In genomic region chr2:1662606-1663180, GRCh38 we compare ENCODE assay signal across 23 cellular contexts.
"Had no signal": no experiment of that assay in that cellular context is flagged by ENCODE, and none has a peak within 500 bp of the region (broad histone marks: within the 10 kb centered on the region; RNA-seq: fewer than 3 reads in every experiment).

No MANE protein-coding gene starts in this region.

- ATAC-seq: activated CD8-positive, alpha-beta T cell treated with anti-CD3 and anti-CD28 coated beads for 36 hours; activated naive CD8-positive, alpha-beta T cell treated with anti-CD3 and anti-CD28 coated beads, Interleukin-2, amount 50 U/mL, for 24 hours; left lung; naive thymus-derived CD4-positive, alpha-beta T cell; upper lobe of right lung had no signal

- H3K27me3 ChIP-seq: left lung, neutrophil, upper lobe of right lung had no signal

- H3K27ac Mint-ChIP-seq: activated B cell treated with CpG ODN at 0.5 μM for 24 hours; activated CD8-positive, alpha-beta T cell treated with anti-CD3 and anti-CD28 coated beads for 36 hours; activated naive CD4-positive, alpha-beta T cell treated with anti-CD3 and anti-CD28 coated beads, Interleukin-2, amount 10 ng/mL, durations not matched to agents 7 days and 5 days; activated naive CD8-positive, alpha-beta T cell treated with anti-CD3 and anti-CD28 coated beads, Interleukin-2, amount 50 U/mL, for 24 hours; activated T-helper 2 cell treated with anti-CD3 and anti-CD28 coated beads, Interferon-gamma antibody, Interleukin-2, Interleukin-4, amounts not matched to agents 10 μg/mL and 5 μg/mL and 100 μg/mL, durations not matched to agents 14 hours and 24 hours and 36 hours; memory B cell; naive thymus-derived CD4-positive, alpha-beta T cell; stimulated activated naive CD8-positive, alpha-beta T cell treated with anti-CD3 and anti-CD28 coated beads, Interleukin-15, Interleukin-2, amounts not matched to agents 100 ng/mL and 50 ng/mL, for 24 hours had no signal

- H3K4me1 Mint-ChIP-seq: activated B cell treated with CpG ODN at 0.5 μM for 24 hours; activated naive CD4-positive, alpha-beta T cell treated with anti-CD3 and anti-CD28 coated beads, Interleukin-2, amount 10 ng/mL, durations not matched to agents 7 days and 5 days; activated naive CD8-positive, alpha-beta T cell treated with anti-CD3 and anti-CD28 coated beads, Interleukin-2, amount 50 U/mL, for 24 hours; brain had no signal

- FAIRE-seq: colon, frontal cortex, kidney, small intestine had no signal

- DNase-seq: activated B cell treated with CpG ODN at 0.5 μM for 24 hours; activated CD4-positive, alpha-beta T cell treated with anti-CD3 and anti-CD28 coated beads for 48 hours; activated CD8-positive, alpha-beta T cell treated with anti-CD3 and anti-CD28 coated beads for 36 hours; activated naive CD4-positive, alpha-beta T cell treated with anti-CD3 and anti-CD28 coated beads, Interleukin-2, amount 10 ng/mL, durations not matched to agents 7 days and 5 days; activated naive CD8-positive, alpha-beta T cell treated with anti-CD3 and anti-CD28 coated beads, Interleukin-2, amount 50 U/mL, for 24 hours; activated T-cell treated with anti-CD3 and anti-CD28 coated beads, Interleukin-2, amount 50 U/mL, for 1 hour; anterior cingulate cortex; central memory CD4-positive, alpha-beta T cell; erythroblast; kidney; naive thymus-derived CD4-positive, alpha-beta T cell; small intestine; stimulated activated CD4-positive, alpha-beta T cell treated with anti-CD3 and anti-CD28 coated beads, Interleukin-15, amount 100 ng/mL, for 24 hours; stimulated activated CD4-positive, alpha-beta T cell treated with anti-CD3 and anti-CD28 coated beads, Interleukin-2, amount 100 ng/mL, for 48 hours; upper lobe of right lung had no signal

- H3K4me3 Mint-ChIP-seq: activated B cell treated with CpG ODN at 0.5 μM for 24 hours; activated CD8-positive, alpha-beta T cell treated with anti-CD3 and anti-CD28 coated beads for 36 hours; activated naive CD4-positive, alpha-beta T cell treated with anti-CD3 and anti-CD28 coated beads, Interleukin-2, amount 10 ng/mL, durations not matched to agents 7 days and 5 days; activated naive CD8-positive, alpha-beta T cell treated with anti-CD3 and anti-CD28 coated beads, Interleukin-2, amount 50 U/mL, for 24 hours; brain; memory B cell; naive thymus-derived CD4-positive, alpha-beta T cell; stimulated activated naive CD8-positive, alpha-beta T cell treated with anti-CD3 and anti-CD28 coated beads, Interleukin-15, Interleukin-2, amounts not matched to agents 100 ng/mL and 50 ng/mL, for 24 hours had no signal

- H3K27ac ChIP-seq: left lung, neutrophil, upper lobe of right lung had no signal

- H3K36me3 ChIP-seq: neutrophil had no signal

- H3K36me3 Mint-ChIP-seq: activated naive CD4-positive, alpha-beta T cell treated with anti-CD3 and anti-CD28 coated beads, Interleukin-2, amount 10 ng/mL, durations not matched to agents 7 days and 5 days; memory B cell; naive thymus-derived CD4-positive, alpha-beta T cell had no signal

- H3K9me3 Mint-ChIP-seq: activated B cell treated with CpG ODN at 0.5 μM for 24 hours; activated CD8-positive, alpha-beta T cell treated with anti-CD3 and anti-CD28 coated beads for 36 hours; activated naive CD4-positive, alpha-beta T cell treated with anti-CD3 and anti-CD28 coated beads, Interleukin-2, amount 10 ng/mL, durations not matched to agents 7 days and 5 days; activated naive CD8-positive, alpha-beta T cell treated with anti-CD3 and anti-CD28 coated beads, Interleukin-2, amount 50 U/mL, for 24 hours; activated T-helper 2 cell treated with anti-CD3 and anti-CD28 coated beads, Interferon-gamma antibody, Interleukin-2, Interleukin-4, amounts not matched to agents 10 μg/mL and 5 μg/mL and 100 μg/mL, durations not matched to agents 14 hours and 24 hours and 36 hours; brain; memory B cell; stimulated activated naive CD8-positive, alpha-beta T cell treated with anti-CD3 and anti-CD28 coated beads, Interleukin-15, Interleukin-2, amounts not matched to agents 100 ng/mL and 50 ng/mL, for 24 hours had no signal

- H3K4me3 ChIP-seq: left lung, upper lobe of right lung had no signal

- H3K9me3 ChIP-seq: left lung, neutrophil, upper lobe of right lung had no signal

- H3K4me1 ChIP-seq: left lung, upper lobe of right lung had no signal

- H3K27me3 Mint-ChIP-seq: activated naive CD4-positive, alpha-beta T cell treated with anti-CD3 and anti-CD28 coated beads, Interleukin-2, amount 10 ng/mL, durations not matched to agents 7 days and 5 days; brain; stimulated activated naive CD8-positive, alpha-beta T cell treated with anti-CD3 and anti-CD28 coated beads, Interleukin-15, Interleukin-2, amounts not matched to agents 100 ng/mL and 50 ng/mL, for 24 hours had no signal
